In the genomic region with DNA sequence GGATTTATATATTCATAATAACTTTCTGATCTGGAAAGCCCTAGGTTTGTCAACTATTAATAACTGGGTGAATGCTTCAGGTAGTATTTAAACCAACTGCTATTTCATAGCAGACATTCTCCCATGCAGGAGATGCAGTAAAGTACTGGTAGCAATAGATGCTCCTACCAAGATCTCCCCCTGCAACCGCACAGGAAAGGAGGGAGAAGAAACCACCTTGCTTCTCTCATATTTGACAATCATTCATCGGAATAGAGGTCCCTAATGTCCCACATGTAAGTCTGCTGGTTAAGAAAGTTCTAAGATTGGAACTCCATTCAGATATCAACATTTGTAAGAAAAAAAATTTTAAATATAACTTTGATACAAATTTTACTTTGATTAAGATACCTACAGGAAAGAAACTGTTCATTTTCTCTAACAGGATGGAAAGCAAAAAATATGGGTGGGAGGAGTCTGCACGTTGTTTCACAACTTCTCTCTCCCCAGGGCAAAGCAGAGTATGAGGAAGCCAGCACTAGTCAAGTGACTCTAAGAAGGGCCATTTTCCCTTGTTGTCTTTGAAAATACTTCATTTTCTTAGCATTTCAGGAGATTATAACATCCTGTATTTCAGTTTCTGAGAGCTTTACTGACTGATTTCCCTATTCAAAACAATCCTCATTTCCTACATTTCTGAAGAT, we compare ENCODE assay signal across 12 cellular contexts. TPM values are rescaled to one million over a fixed set of nuclear protein-coding genes. Genes with fewer than 3 reads are reported as not detected.
DNase-seq lines count a peak whose midpoint lies in the region; ATAC-seq and TF ChIP-seq lines count a peak whose summit lies in the region.
"Had no signal": no experiment of that assay in that cellular context is flagged by ENCODE, and none has a peak within 500 bp of the region (broad histone marks: within the 10 kb centered on the region; RNA-seq: fewer than 3 reads in every experiment).

A gene (plus strand): TSS at position 498 of the 683 bp plus-strand sequence. CDS start 5,359 bp downstream, outside the sequence.

- H3K4me1 Mint-ChIP-seq in central memory CD8-positive, alpha-beta T cell: peaks cover 56% of the 10 kb centered on the region

- H3K27me3 ChIP-seq in SU-DHL-6 (ENCODE audit: low read length) (no peaks in the 10 kb centered on the region), thoracic aorta (replicated peaks; ENCODE audit: insufficient read depth) (no peaks in the 10 kb centered on the region)

- no peaks in the 10 kb centered on the region for H3K27me3 Mint-ChIP-seq in central memory CD8-positive, alpha-beta T cell

- H3K4me2 ChIP-seq in SU-DHL-6 (ENCODE audit: low read depth, low read length, poor library complexity, severe bottlenecking): peak within 1 kb of the TSS; percentile 100

- peaks cover 23% of the 10 kb centered on the region for H3F3A ChIP-seq in SU-DHL-6 (ENCODE audit: insufficient read depth)

- peak within 1 kb of the TSS; percentile 75 for H2AFZ ChIP-seq in SU-DHL-6 (ENCODE audit: low read depth, low read length, severe bottlenecking)

- peak within 1 kb of the TSS; percentile 93 for H3K4me3 Mint-ChIP-seq in central memory CD8-positive, alpha-beta T cell

- H3K4me3 ChIP-seq in SU-DHL-6 (ENCODE audit: insufficient read depth, low read length, poor library complexity, severe bottlenecking) (peak within 1 kb of the TSS; percentile 66), thoracic aorta (peak within 1 kb of the TSS; percentile 1)

- no peaks in the 10 kb centered on the region for H3K9me2 ChIP-seq in SU-DHL-6 (replicated peaks; ENCODE audit: insufficient read depth, low read length)

- no peaks in the 10 kb centered on the region for H3K36me3 ChIP-seq in SU-DHL-6 (ENCODE audit: low read length)
- H3K36me3 ChIP-seq in thoracic aorta: no peaks in the 10 kb centered on the region

- H3K36me3 Mint-ChIP-seq in central memory CD8-positive, alpha-beta T cell (ENCODE audit: insufficient read depth): peaks cover 8% of the 10 kb centered on the region

- no peaks in the 10 kb centered on the region for H4K20me1 ChIP-seq in SU-DHL-6 (ENCODE audit: low read depth, low read length)

- peak within 1 kb of the TSS; percentile 58 for H3K9ac ChIP-seq in SU-DHL-6 (ENCODE audit: low read length)

- TF ChIP-seq CTCF in SU-DHL-6 (IDR thresholded peaks at IDR 0.05; ENCODE audit: insufficient read depth, low read length, poor library complexity, severe bottlenecking): no peak
- TF ChIP-seq CTCF in thoracic aorta (IDR thresholded peaks at IDR 0.05): no peak

- ATAC-seq in central memory CD8-positive, alpha-beta T cell (replicated peaks; ENCODE audit: extremely low read depth, poor library complexity, severe bottlenecking): peak; percentile 84
- ATAC-seq in thoracic aorta (ENCODE audit: insufficient number of reproducible peaks, low FRiP score, low read depth): no peak
- ATAC-seq: Right ventricle myocardium inferior had no signal

- H3K4me1 ChIP-seq in thoracic aorta (ENCODE audit: control insufficient read depth in 1 of 2, low read depth in 2 of 2): no peaks in the 10 kb centered on the region

- H3K27ac ChIP-seq in SU-DHL-6 (ENCODE audit: low read depth, low read length) (peak within 1 kb of the TSS; percentile 92), thoracic aorta (no peak within 1 kb of the TSS)

- H3K9me3 ChIP-seq in SU-DHL-6 (ENCODE audit: insufficient read depth, low read length) (no peaks in the 10 kb centered on the region), thoracic aorta (no peaks in the 10 kb centered on the region)

- peak within 1 kb of the TSS; percentile 95 for H3K27ac Mint-ChIP-seq in central memory CD8-positive, alpha-beta T cell (ENCODE audit: low read depth)

- peak; percentile 70 for DNase-seq in activated effector memory CD4-positive, alpha-beta T cell treated with anti-CD3 and anti-CD28 coated beads, Interleukin-2, amount 50 U/mL, for 16 hours
- DNase-seq in activated effector memory CD4-positive, alpha-beta T cell treated with Interleukin-2 at 50 U/mL for 16 hours: no peak
- DNase-seq in central memory CD8-positive, alpha-beta T cell (ENCODE audit: low spot score in 2 of 2): peak in 1 of 2 donors; percentile 20
- DNase-seq in thoracic aorta (ENCODE audit: low spot score): no peak
- no peak for DNase-seq in GM03348 (ENCODE audit: low spot score)
- no peak for DNase-seq in dermis blood vessel endothelial cell
- DNase-seq in NCI-H69 (lab: John Stamatoyannopoulos, UW): no peak
- DNase-seq: islet precursor cell, NCI-H1930 had no signal

- H3K9me3 Mint-ChIP-seq in central memory CD8-positive, alpha-beta T cell: peaks cover 5% of the 10 kb centered on the region

- H3K79me2 ChIP-seq in SU-DHL-6 (ENCODE audit: insufficient read depth, low read length): peaks cover 40% of the 10 kb centered on the region

RNA-seq across cellular contexts. Expression of the gene that starts here (rescaled TPM):
- 1 to 10 TPM; 2.8 to 6.5 TPM for total RNA-seq in thoracic aorta
- not detected in 2 replicates for total RNA-seq in dermis blood vessel endothelial cell
- total RNA-seq: renal cortical epithelial cell had no signal
